In the genomic region with DNA sequence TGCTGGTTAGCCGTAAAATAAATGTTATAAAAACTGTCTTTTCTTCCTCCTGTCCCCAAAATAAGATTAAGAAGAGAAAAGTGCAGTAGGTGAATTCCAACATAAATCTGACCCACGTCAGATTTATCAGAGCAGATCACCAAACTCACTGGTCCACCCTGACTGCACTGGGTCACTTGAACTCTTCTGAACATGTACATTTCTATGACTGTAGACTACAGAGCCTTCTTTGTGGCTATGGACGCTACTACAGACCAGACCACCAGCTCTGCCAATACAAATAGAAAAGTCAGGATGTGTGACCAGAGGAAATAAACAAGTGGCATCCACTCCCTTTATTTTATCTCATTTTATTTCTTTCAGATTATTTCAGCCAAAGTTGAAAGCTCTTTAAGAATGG, we compare ENCODE assay signal across 19 cellular contexts.
"Had no signal": no experiment of that assay in that cellular context is flagged by ENCODE, and none has a peak within 500 bp of the region (broad histone marks: within the 10 kb centered on the region; RNA-seq: fewer than 3 reads in every experiment).

No MANE protein-coding gene starts in this region.

- DNase-seq: activated CD4-positive, alpha-beta T cell treated with anti-CD3 and anti-CD28 coated beads, Interleukin-2, amount 10 ng/mL, durations not matched to agents 7 days and 5 days; activated CD8-positive, alpha-beta T cell treated with anti-CD3 and anti-CD28 coated beads, Interleukin-2, amount 10 ng/mL, durations not matched to agents 7 days and 5 days; activated naive CD4-positive, alpha-beta T cell treated with anti-CD3 and anti-CD28 coated beads, Interleukin-2, amount 10 ng/mL, durations not matched to agents 7 days and 5 days; activated naive CD8-positive, alpha-beta T cell treated with anti-CD3 and anti-CD28 coated beads, Interleukin-2, amount 50 U/mL, for 24 hours; activated T-cell treated with anti-CD3 and anti-CD28 coated beads, Interleukin-2, amount 50 U/mL, for 24 hours; anterior cingulate cortex; cerebellar nuclear complex; effector memory CD4-positive, alpha-beta T cell; foreskin melanocyte; glutamatergic neuron; hypothalamus; kidney; left ventricle myocardium inferior; mucosa of descending colon; naive B cell; right cardiac atrium; upper lobe of left lung had no signal

- H3K27ac ChIP-seq: left ventricle myocardium inferior, prostate gland, upper lobe of left lung had no signal

- H3K36me3 ChIP-seq: left ventricle myocardium inferior, prostate gland, upper lobe of left lung had no signal

- H3K27me3 ChIP-seq: upper lobe of left lung had no signal

- H3K4me1 ChIP-seq: prostate gland, upper lobe of left lung had no signal

- ATAC-seq: activated CD4-positive, CD25-positive, alpha-beta regulatory T cell treated with anti-CD3 and anti-CD28 coated beads, Interleukin-2, amount 50 U/mL, for 24 hours; activated CD8-positive, alpha-beta T cell treated with anti-CD3 and anti-CD28 coated beads, Interleukin-2, amount 10 ng/mL, durations not matched to agents 7 days and 5 days; activated naive CD8-positive, alpha-beta T cell treated with anti-CD3 and anti-CD28 coated beads, Interleukin-2, amount 50 U/mL, for 24 hours had no signal

- H3K4me3 ChIP-seq: left ventricle myocardium inferior, prostate gland, upper lobe of left lung had no signal

- H3K9me3 ChIP-seq: left ventricle myocardium inferior, mucosa of descending colon, prostate gland, upper lobe of left lung had no signal
